1 cellular context compared by ENCODE assay signal in genomic region chr10:133351408-133352318, GRCh38.
TF ChIP-seq lines count a peak whose summit lies in the region.

No MANE protein-coding gene starts in this region.

TF ChIP-seq in HepG2, 621 proteins besides CTCF, POLR2A, EP300 and RAD21:
- TF ChIP-seq ZNF264 (CRISPR knock-in tag; IDR thresholded peaks at IDR 0.05) (0 out of 2 replicates have a peak, but pooled peaks have one; percentile 43), POLR2G (IDR thresholded peaks at IDR 0.05; ENCODE audit: low read depth, low read length) (peak; percentile 22; the same call in 1 of the 2 replicates), SCMH1 (CRISPR knock-in tag; IDR thresholded peaks at IDR 0.05; ENCODE audit: borderline replicate concordance) (no peak), ZNF776 (CRISPR knock-in tag; IDR thresholded peaks at IDR 0.05) (no peak), TAF15 (IDR thresholded peaks at IDR 0.05; ENCODE audit: low read depth, low read length, poor library complexity, severe bottlenecking) (peak; percentile 60), ZFY (CRISPR knock-in tag; IDR thresholded peaks at IDR 0.05) (peak; percentile 15; the same call in 1 of the 2 replicates), HOXA3 (CRISPR knock-in tag; IDR thresholded peaks at IDR 0.05) (0 out of 2 replicates have a peak, but pooled peaks have one; percentile 36), ZNF562 (CRISPR knock-in tag; IDR thresholded peaks at IDR 0.05; ENCODE audit: borderline replicate concordance) (no peak), ZNF3 (CRISPR knock-in tag; IDR thresholded peaks at IDR 0.05) (no peak), MAZ (IDR thresholded peaks at IDR 0.05; ENCODE audit: borderline replicate concordance, low read depth, low read length) (no peak), MAZ (CRISPR knock-in tag; IDR thresholded peaks at IDR 0.05; ENCODE audit: low read depth) (0 out of 2 replicates have a peak, but pooled peaks have one; percentile 2), ZNF33A (CRISPR knock-in tag; IDR thresholded peaks at IDR 0.05; ENCODE audit: borderline replicate concordance) (no peak), NFKB2 (CRISPR knock-in tag; IDR thresholded peaks at IDR 0.05; ENCODE audit: borderline replicate concordance) (0 out of 2 replicates have a peak, but pooled peaks have one; percentile 21), AGO2 (optimal IDR thresholded peaks at IDR 0.05; ENCODE audit: low read depth, low read length) (peak; percentile 95), ZNF225 (CRISPR knock-in tag; IDR thresholded peaks at IDR 0.05) (no peak), NBN (conservative IDR thresholded peaks at IDR 0.05) (no peak), PHF5A (CRISPR knock-in tag; IDR thresholded peaks at IDR 0.05; ENCODE audit: low read depth, unreplicated experiment) (peak; percentile 16), TMF1 (CRISPR knock-in tag; IDR thresholded peaks at IDR 0.05; ENCODE audit: low read depth) (0 out of 2 replicates have a peak, but pooled peaks have one; percentile 16), ZNF333 (CRISPR knock-in tag; IDR thresholded peaks at IDR 0.05; ENCODE audit: borderline replicate concordance) (no peak), HNRNPL (IDR thresholded peaks at IDR 0.05; ENCODE audit: low read depth, low read length) (0 out of 2 replicates have a peak, but pooled peaks have one; percentile 49), AKAP8 (CRISPR knock-in tag; IDR thresholded peaks at IDR 0.05) (peak; percentile 49; the same call in 1 of the 2 replicates), AGO1 (IDR thresholded peaks at IDR 0.05; ENCODE audit: low read depth, low read length, poor library complexity, severe bottlenecking) (peak; percentile 90), RBFOX2 (IDR thresholded peaks at IDR 0.05; ENCODE audit: low read depth, low read length) (peak; percentile 61)
- TF ChIP-seq, protein P1, sequence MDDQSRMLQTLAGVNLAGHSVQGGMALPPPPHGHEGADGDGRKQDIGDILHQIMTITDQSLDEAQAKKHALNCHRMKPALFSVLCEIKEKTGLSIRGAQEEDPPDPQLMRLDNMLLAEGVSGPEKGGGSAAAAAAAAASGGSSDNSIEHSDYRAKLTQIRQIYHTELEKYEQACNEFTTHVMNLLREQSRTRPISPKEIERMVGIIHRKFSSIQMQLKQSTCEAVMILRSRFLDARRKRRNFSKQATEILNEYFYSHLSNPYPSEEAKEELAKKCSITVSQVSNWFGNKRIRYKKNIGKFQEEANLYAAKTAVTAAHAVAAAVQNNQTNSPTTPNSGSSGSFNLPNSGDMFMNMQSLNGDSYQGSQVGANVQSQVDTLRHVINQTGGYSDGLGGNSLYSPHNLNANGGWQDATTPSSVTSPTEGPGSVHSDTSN (CRISPR knock-in tag; IDR thresholded peaks at IDR 0.05; ENCODE audit: borderline replicate concordance): no peak
- TF ChIP-seq, protein P2, sequence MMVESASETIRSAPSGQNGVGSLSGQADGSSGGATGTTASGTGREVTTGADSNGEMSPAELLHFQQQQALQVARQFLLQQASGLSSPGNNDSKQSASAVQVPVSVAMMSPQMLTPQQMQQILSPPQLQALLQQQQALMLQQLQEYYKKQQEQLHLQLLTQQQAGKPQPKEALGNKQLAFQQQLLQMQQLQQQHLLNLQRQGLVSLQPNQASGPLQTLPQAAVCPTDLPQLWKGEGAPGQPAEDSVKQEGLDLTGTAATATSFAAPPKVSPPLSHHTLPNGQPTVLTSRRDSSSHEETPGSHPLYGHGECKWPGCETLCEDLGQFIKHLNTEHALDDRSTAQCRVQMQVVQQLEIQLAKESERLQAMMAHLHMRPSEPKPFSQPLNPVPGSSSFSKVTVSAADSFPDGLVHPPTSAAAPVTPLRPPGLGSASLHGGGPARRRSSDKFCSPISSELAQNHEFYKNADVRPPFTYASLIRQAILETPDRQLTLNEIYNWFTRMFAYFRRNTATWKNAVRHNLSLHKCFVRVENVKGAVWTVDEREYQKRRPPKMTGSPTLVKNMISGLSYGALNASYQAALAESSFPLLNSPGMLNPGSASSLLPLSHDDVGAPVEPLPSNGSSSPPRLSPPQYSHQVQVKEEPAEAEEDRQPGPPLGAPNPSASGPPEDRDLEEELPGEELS (CRISPR knock-in tag; IDR thresholded peaks at IDR 0.05): no peak
- TF ChIP-seq, protein P3, sequence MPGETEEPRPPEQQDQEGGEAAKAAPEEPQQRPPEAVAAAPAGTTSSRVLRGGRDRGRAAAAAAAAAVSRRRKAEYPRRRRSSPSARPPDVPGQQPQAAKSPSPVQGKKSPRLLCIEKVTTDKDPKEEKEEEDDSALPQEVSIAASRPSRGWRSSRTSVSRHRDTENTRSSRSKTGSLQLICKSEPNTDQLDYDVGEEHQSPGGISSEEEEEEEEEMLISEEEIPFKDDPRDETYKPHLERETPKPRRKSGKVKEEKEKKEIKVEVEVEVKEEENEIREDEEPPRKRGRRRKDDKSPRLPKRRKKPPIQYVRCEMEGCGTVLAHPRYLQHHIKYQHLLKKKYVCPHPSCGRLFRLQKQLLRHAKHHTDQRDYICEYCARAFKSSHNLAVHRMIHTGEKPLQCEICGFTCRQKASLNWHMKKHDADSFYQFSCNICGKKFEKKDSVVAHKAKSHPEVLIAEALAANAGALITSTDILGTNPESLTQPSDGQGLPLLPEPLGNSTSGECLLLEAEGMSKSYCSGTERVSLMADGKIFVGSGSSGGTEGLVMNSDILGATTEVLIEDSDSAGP (CRISPR knock-in tag; IDR thresholded peaks at IDR 0.05; ENCODE audit: borderline replicate concordance): peak; percentile 32; the same call in 1 of the 2 replicates
- TF ChIP-seq, protein P4, sequence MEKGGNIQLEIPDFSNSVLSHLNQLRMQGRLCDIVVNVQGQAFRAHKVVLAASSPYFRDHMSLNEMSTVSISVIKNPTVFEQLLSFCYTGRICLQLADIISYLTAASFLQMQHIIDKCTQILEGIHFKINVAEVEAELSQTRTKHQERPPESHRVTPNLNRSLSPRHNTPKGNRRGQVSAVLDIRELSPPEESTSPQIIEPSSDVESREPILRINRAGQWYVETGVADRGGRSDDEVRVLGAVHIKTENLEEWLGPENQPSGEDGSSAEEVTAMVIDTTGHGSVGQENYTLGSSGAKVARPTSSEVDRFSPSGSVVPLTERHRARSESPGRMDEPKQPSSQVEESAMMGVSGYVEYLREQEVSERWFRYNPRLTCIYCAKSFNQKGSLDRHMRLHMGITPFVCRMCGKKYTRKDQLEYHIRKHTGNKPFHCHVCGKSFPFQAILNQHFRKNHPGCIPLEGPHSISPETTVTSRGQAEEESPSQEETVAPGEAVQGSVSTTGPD (CRISPR knock-in tag; IDR thresholded peaks at IDR 0.05): no peak
- TF ChIP-seq, protein P5, sequence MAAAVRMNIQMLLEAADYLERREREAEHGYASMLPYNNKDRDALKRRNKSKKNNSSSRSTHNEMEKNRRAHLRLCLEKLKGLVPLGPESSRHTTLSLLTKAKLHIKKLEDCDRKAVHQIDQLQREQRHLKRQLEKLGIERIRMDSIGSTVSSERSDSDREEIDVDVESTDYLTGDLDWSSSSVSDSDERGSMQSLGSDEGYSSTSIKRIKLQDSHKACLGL (CRISPR knock-in tag; IDR thresholded peaks at IDR 0.05): 0 out of 2 replicates have a peak, but pooled peaks have one; percentile 33
- TF ChIP-seq, protein P6, sequence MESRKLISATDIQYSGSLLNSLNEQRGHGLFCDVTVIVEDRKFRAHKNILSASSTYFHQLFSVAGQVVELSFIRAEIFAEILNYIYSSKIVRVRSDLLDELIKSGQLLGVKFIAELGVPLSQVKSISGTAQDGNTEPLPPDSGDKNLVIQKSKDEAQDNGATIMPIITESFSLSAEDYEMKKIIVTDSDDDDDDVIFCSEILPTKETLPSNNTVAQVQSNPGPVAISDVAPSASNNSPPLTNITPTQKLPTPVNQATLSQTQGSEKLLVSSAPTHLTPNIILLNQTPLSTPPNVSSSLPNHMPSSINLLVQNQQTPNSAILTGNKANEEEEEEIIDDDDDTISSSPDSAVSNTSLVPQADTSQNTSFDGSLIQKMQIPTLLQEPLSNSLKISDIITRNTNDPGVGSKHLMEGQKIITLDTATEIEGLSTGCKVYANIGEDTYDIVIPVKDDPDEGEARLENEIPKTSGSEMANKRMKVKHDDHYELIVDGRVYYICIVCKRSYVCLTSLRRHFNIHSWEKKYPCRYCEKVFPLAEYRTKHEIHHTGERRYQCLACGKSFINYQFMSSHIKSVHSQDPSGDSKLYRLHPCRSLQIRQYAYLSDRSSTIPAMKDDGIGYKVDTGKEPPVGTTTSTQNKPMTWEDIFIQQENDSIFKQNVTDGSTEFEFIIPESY (CRISPR knock-in tag; IDR thresholded peaks at IDR 0.05): no peak
